In genomic region chr2:27537287-27537686, GRCh38 we compare ENCODE assay signal across 1 cellular context.
TF ChIP-seq lines count a peak whose summit lies in the region.

No MANE protein-coding gene starts in this region.

TF ChIP-seq in K562, 482 proteins besides CTCF, POLR2A, EP300 and RAD21 (continued from another document):
- TF ChIP-seq RREB1 (CRISPR knock-in tag; IDR thresholded peaks at IDR 0.05) (no peak), CBFA2T3 (IDR thresholded peaks at IDR 0.05) (peak; percentile 82), CCNT2 (IDR thresholded peaks at IDR 0.05; ENCODE audit: borderline replicate concordance, extremely low read depth, insufficient read length, low read depth, low read length) (peak; percentile 18), ZNF518B (CRISPR knock-in tag; IDR thresholded peaks at IDR 0.05) (no peak), RNF2 (IDR thresholded peaks at IDR 0.05) (no peak), CAMTA2 (CRISPR knock-in tag; conservative IDR thresholded peaks at IDR 0.05) (no peak), NFATC3 (IDR thresholded peaks at IDR 0.05) (no peak), HOMEZ (CRISPR knock-in tag; IDR thresholded peaks at IDR 0.05) (no peak), ZSCAN32 (CRISPR knock-in tag; IDR thresholded peaks at IDR 0.05) (no peak), CBX8 (IDR thresholded peaks at IDR 0.05; ENCODE audit: borderline replicate concordance, extremely low read depth, low read depth, low read length, poor library complexity, severe bottlenecking) (no peak), VEZF1 (CRISPR knock-in tag; IDR thresholded peaks at IDR 0.05) (no peak), PML (IDR thresholded peaks at IDR 0.05; ENCODE audit: low read length) (peak; percentile 56; the same call in 1 of the 2 replicates), ELK3 (CRISPR knock-in tag; IDR thresholded peaks at IDR 0.05) (no peak), DPF2 (IDR thresholded peaks at IDR 0.05) (peak; percentile 75; the same call in 1 of the 2 replicates), FOXM1 (IDR thresholded peaks at IDR 0.05; ENCODE audit: low read depth) (peak; percentile 38; the same call in 1 of the 2 replicates), FOXM1 (CRISPR knock-in tag; IDR thresholded peaks at IDR 0.05; ENCODE audit: low read depth) (no peak), GTF3C2 (IDR thresholded peaks at IDR 0.05; ENCODE audit: borderline replicate concordance, extremely low read depth, insufficient read length) (no peak), MEIS2 (IDR thresholded peaks at IDR 0.05; ENCODE audit: partially characterized antibody) (no peak), ATF1 (CRISPR knock-in tag; IDR thresholded peaks at IDR 0.05) (no peak), ATF1 (tag; IDR thresholded peaks at IDR 0.05) (peak; percentile 73), ZNF174 (CRISPR knock-in tag; IDR thresholded peaks at IDR 0.05) (no peak), USF2 (CRISPR knock-in tag; IDR thresholded peaks at IDR 0.05) (no peak), ZBTB43 (CRISPR knock-in tag; IDR thresholded peaks at IDR 0.05) (no peak), TCF3 (CRISPR knock-in tag; IDR thresholded peaks at IDR 0.05) (peak; percentile 89), CTBP1 (IDR thresholded peaks at IDR 0.05; ENCODE audit: borderline replicate concordance) (peak; percentile 83; the same call in 1 of the 2 replicates), SRSF7 (optimal IDR thresholded peaks at IDR 0.05; ENCODE audit: low read depth, low read length) (no peak), SIN3A (IDR thresholded peaks at IDR 0.05; ENCODE audit: borderline replicate concordance in 2 of 2, control insufficient read depth in 1 of 2, low read depth in 2 of 2, low read length in 2 of 2) (no peak), POU5F1 (IDR thresholded peaks at IDR 0.05; ENCODE audit: borderline replicate concordance, low read depth, low read length, partially characterized antibody) (no peak), PTBP1 (IDR thresholded peaks at IDR 0.05; ENCODE audit: low read depth, low read length) (peak; percentile 99), EGR1 (conservative IDR thresholded peaks at IDR 0.05) (no peak), MYNN (IDR thresholded peaks at IDR 0.05) (no peak), MYNN (CRISPR knock-in tag; IDR thresholded peaks at IDR 0.05) (no peak), FOSL1 (tag; conservative IDR thresholded peaks at IDR 0.05) (peak; percentile 29; the same call in 1 of the 2 replicates), ETV1 (tag; conservative IDR thresholded peaks at IDR 0.05; ENCODE audit: low read depth) (no peak), CREM (IDR thresholded peaks at IDR 0.05; ENCODE audit: low read depth) (peak; percentile 61; the same call in 1 of the 2 replicates), STAT5A (IDR thresholded peaks at IDR 0.05; ENCODE audit: borderline replicate concordance, low read length) (peak; percentile 96), CEBPG (CRISPR knock-in tag; IDR thresholded peaks at IDR 0.05) (0 out of 2 replicates have a peak, but pooled peaks have one; percentile 38), CEBPG (tag; conservative IDR thresholded peaks at IDR 0.05 in 1 of 2, IDR thresholded peaks at IDR 0.05 in 1 of 2) (no peak), ZNF583 (CRISPR knock-in tag; IDR thresholded peaks at IDR 0.05) (no peak), ZNF143 (CRISPR knock-in tag; IDR thresholded peaks at IDR 0.05) (no peak), MLX (CRISPR knock-in tag; conservative IDR thresholded peaks at IDR 0.05) (no peak), TEAD4 (IDR thresholded peaks at IDR 0.05; ENCODE audit: low read length) (peak; percentile 86), TEAD4 (CRISPR knock-in tag; IDR thresholded peaks at IDR 0.05; ENCODE audit: borderline replicate concordance) (no peak)
